34 cellular contexts compared by ENCODE assay signal in the genomic region with DNA sequence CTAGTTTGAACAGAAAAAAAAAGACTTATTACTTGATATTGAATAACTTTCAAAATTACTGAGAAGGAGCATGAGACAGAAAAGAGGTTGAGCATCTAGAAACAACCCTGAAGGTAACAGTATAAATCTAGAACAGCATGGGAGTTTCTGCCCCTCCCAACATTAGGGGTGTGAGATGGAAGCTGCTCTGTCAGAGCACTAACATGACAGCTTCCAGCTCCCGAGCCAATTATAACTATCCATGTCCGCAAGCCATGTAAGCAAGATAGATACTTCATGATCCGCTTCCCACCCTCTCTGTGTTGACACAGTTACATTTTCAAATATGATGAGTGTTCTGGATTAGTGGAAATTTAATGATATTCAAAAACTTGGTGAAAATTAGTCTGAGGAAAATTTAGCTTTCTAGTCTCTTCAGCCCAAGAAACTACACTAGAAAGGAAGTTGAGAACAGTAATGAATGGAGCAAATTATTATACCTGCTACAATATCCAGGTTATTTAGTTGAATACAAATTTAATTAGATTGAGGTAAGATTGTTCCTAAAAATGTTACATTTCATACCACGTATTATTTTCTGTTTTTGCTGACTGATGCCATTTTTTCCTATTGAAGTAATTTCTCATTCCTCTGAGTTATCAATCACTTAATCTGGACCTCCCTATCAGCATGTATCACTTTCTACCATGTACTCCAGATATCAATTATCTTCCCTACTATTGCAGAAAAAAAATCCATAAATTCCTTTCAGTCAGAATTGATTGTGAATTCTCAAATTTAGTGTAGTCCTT.
"Had no signal": no experiment of that assay in that cellular context is flagged by ENCODE, and none has a peak within 500 bp of the region (broad histone marks: within the 10 kb centered on the region; RNA-seq: fewer than 3 reads in every experiment).

No MANE protein-coding gene starts in this region.

- FAIRE-seq: astrocyte, colon, TTC549 had no signal

- DNase-seq: activated B cell treated with CpG ODN at 0.5 μM for 24 hours; activated CD4-positive, alpha-beta memory T cell treated with anti-CD3 and anti-CD28 coated beads for 36 hours; activated CD4-positive, alpha-beta T cell treated with anti-CD3 and anti-CD28 coated beads for 4 hours; activated CD4-positive, alpha-beta T cell treated with anti-CD3 and anti-CD28 coated beads, Interleukin-2, amount 10 ng/mL, durations not matched to agents 24 days and 14 days; activated CD4-positive, alpha-beta T cell treated with anti-CD3 and anti-CD28 coated beads, Interleukin-2, amount 50 U/mL, for 1 hour; activated CD4-positive, alpha-beta T cell treated with anti-CD3 and anti-CD28 coated beads, Interleukin-2, amount 50 U/mL, for 4 hours; activated CD4-positive, CD25-positive, alpha-beta regulatory T cell treated with anti-CD3 and anti-CD28 coated beads, Interleukin-2, amount 50 U/mL, for 72 hours; activated CD8-positive, alpha-beta memory T cell treated with anti-CD3 and anti-CD28 coated beads, Interleukin-2, amount 50 U/mL, for 4 hours; activated CD8-positive, alpha-beta T cell treated with anti-CD3 and anti-CD28 coated beads for 36 hours; activated effector memory CD4-positive, alpha-beta T cell treated with anti-CD3 and anti-CD28 coated beads, Interleukin-2, amount 50 U/mL, for 16 hours; activated gamma-delta T cell treated with Interleukin-2 at 50 U/mL for 16 hours; activated naive CD4-positive, alpha-beta T cell; activated naive CD4-positive, alpha-beta T cell treated with anti-CD3 and anti-CD28 coated beads for 36 hours; activated naive CD4-positive, alpha-beta T cell treated with anti-CD3 and anti-CD28 coated beads, Interleukin-2, amount 50 U/mL, for 16 hours; activated naive CD8-positive, alpha-beta T cell treated with anti-CD3 and anti-CD28 coated beads for 36 hours; activated T-cell treated with anti-CD3 and anti-CD28 coated beads for 4 hours; activated T-cell treated with anti-CD3 and anti-CD28 coated beads, Interleukin-2, amount 50 U/mL, for 1 hour; activated T-cell treated with anti-CD3 and anti-CD28 coated beads, Interleukin-2, amount 50 U/mL, for 4 hours; activated T-cell treated with anti-CD3 and anti-CD28 coated beads, Interleukin-2, amount 50 U/mL, for 72 hours; adrenal gland; amniotic stem cell; aorta; body of pancreas; brain microvascular endothelial cell; central memory CD4-positive, alpha-beta T cell; T-helper 2 cell; T-helper 9 cell had no signal

- H3K27me3 ChIP-seq: adrenal gland, body of pancreas, brain microvascular endothelial cell, breast epithelium had no signal

- H3K4me1 ChIP-seq: adrenal gland, body of pancreas, breast epithelium had no signal

- H3K9me3 ChIP-seq: adrenal gland, body of pancreas, breast epithelium had no signal

- H3K27ac ChIP-seq: adrenal gland, body of pancreas, brain microvascular endothelial cell, breast epithelium, VCaP had no signal

- ATAC-seq: activated CD8-positive, alpha-beta T cell treated with anti-CD3 and anti-CD28 coated beads for 36 hours; activated naive CD4-positive, alpha-beta T cell treated with anti-CD3 and anti-CD28 coated beads, Interleukin-2, amount 50 U/mL, for 72 hours; activated T-cell treated with anti-CD3 and anti-CD28 coated beads, Interleukin-2, amount 50 U/mL, for 4 hours; activated T-cell treated with anti-CD3 and anti-CD28 coated beads, Interleukin-2, amount 50 U/mL, for 72 hours; activated T-helper 17 cell treated with anti-CD3 and anti-CD28 coated beads, Interleukin-2, amount 50 U/mL, for 72 hours; body of pancreas had no signal

- H3K4me3 ChIP-seq: adrenal gland, body of pancreas, breast epithelium had no signal

- H3K36me3 ChIP-seq: adrenal gland, brain microvascular endothelial cell, breast epithelium had no signal
